ENCODE assay signal across 8 cellular contexts in the genomic region with DNA sequence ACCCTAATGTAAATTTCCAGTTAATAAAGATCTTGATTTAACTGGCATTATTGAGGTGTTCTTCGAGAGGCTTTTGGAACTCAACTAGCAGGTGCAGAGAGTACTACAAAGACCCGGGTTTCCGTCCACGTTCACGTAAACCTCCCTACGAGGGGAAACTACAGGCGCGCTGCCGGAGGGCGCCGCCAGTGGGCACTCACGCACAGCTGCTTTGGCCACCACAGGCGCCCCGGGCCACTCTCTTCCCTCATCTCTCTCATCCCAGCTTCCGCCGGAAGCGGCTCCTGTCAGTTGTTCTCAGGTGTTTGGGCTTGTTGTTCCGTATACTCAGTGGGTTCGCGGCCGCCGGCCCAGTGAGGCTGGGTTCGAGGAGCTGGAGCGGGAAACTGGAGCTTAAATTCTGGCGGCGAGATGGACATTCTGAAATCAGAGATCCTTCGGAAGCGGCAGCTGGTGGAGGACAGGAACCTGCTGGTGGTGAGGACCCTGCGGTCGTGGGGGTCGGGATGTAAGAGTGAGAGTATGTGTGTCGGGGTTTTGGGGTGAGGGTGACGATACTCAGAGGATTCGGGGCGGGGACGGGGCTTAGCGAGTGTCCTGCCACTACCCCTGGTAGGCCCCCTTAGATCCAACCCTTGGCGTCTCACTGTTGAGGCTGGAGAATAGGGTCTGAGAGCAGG.
A peak's percentile ranks its signal among the peaks of the same experiment; 100 is the strongest.
DNase-seq lines count a peak whose midpoint lies in the region; ATAC-seq and TF ChIP-seq lines count a peak whose summit lies in the region.

A gene with protein sequence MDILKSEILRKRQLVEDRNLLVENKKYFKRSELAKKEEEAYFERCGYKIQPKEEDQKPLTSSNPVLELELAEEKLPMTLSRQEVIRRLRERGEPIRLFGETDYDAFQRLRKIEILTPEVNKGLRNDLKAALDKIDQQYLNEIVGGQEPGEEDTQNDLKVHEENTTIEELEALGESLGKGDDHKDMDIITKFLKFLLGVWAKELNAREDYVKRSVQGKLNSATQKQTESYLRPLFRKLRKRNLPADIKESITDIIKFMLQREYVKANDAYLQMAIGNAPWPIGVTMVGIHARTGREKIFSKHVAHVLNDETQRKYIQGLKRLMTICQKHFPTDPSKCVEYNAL (plus strand): TSS at position 290 of the 680 bp plus-strand sequence. CDS start 122 bp downstream, at position 412.

- H3F3A ChIP-seq in MM.1S (ENCODE audit: insufficient read depth, low read length), result no peaks in the 10 kb centered on the region

- peak; percentile 99 for ATAC-seq in stimulated activated naive CD8-positive, alpha-beta T cell treated with anti-CD3 and anti-CD28 coated beads, Interleukin-15, amount 100 ng/mL, for 72 hours

- H3K4me1 Mint-ChIP-seq in nephron progenitor cell, result peaks cover 30% of the 10 kb centered on the region
- peaks cover 33% of the 10 kb centered on the region for H3K4me1 Mint-ChIP-seq in stimulated activated naive CD8-positive, alpha-beta T cell treated with anti-CD3 and anti-CD28 coated beads, Interleukin-15, amount 100 ng/mL, for 72 hours

- no peaks in the 10 kb centered on the region for H3K36me3 Mint-ChIP-seq in nephron progenitor cell (ENCODE audit: low read depth)

- H3K4me3 Mint-ChIP-seq in nephron progenitor cell, result peak within 1 kb of the TSS; percentile 100
- peak within 1 kb of the TSS; percentile 99 to 100 for H3K4me3 Mint-ChIP-seq in stimulated activated naive CD8-positive, alpha-beta T cell treated with anti-CD3 and anti-CD28 coated beads, Interleukin-15, amount 100 ng/mL, for 72 hours

- DNase-seq in GM03348 (ENCODE audit: low spot score), result peak; percentile 97
- DNase-seq in HCEC 1CT, result peak; percentile 89
- peak; percentile 95 for DNase-seq in MM.1S
- DNase-seq in SIG-M5 (lab: John Stamatoyannopoulos, UW), result peak; percentile 55
- peak; percentile 73 for DNase-seq in activated gamma-delta T cell (lab: John Stamatoyannopoulos, UW)
- DNase-seq in fibroblast of the conjunctiva (ENCODE audit: low read depth), result peak; percentile 83
- DNase-seq in nephron progenitor cell, result peak; percentile 93
- peak; percentile 92 to 95 for DNase-seq in stimulated activated naive CD8-positive, alpha-beta T cell treated with anti-CD3 and anti-CD28 coated beads, Interleukin-15, amount 100 ng/mL, for 72 hours

- H3K27ac ChIP-seq in MM.1S (ENCODE audit: low read length), result no peak within 1 kb of the TSS

- H3K9ac ChIP-seq in MM.1S (ENCODE audit: low read length), result peak within 1 kb of the TSS; percentile 85

- peaks cover 9% of the 10 kb centered on the region for H3K4me1 ChIP-seq in MM.1S (ENCODE audit: low read length)

- no peaks in the 10 kb centered on the region for H4K20me1 ChIP-seq in MM.1S (ENCODE audit: insufficient read depth, low read length)

- H3K4me3 ChIP-seq in MM.1S (ENCODE audit: low read length), result peak within 1 kb of the TSS; percentile 99

- no peaks in the 10 kb centered on the region for H3K9me2 ChIP-seq in MM.1S (replicated peaks; ENCODE audit: insufficient read depth, low read length)

- H3K4me2 ChIP-seq in MM.1S (ENCODE audit: low read depth, low read length), result peak within 1 kb of the TSS; percentile 87

- no peaks in the 10 kb centered on the region for H3K9me3 ChIP-seq in MM.1S (replicated peaks; ENCODE audit: insufficient read depth, low read length)

- no peaks in the 10 kb centered on the region for H3K36me3 ChIP-seq in MM.1S (replicated peaks; ENCODE audit: insufficient read depth, low read length)

- peaks cover 8% of the 10 kb centered on the region; the same call in 1 of the 2 replicates for H3K27me3 ChIP-seq in MM.1S (replicated peaks; ENCODE audit: insufficient read depth, low read length)

- H3K79me2 ChIP-seq in MM.1S (ENCODE audit: low read length), result peaks cover 47% of the 10 kb centered on the region

- H3K27me3 Mint-ChIP-seq in nephron progenitor cell (ENCODE audit: low read depth, poor library complexity), result peaks cover 35% of the 10 kb centered on the region
- peaks cover 8% of the 10 kb centered on the region for H3K27me3 Mint-ChIP-seq in stimulated activated naive CD8-positive, alpha-beta T cell treated with anti-CD3 and anti-CD28 coated beads, Interleukin-15, amount 100 ng/mL, for 72 hours

- H3K9me3 Mint-ChIP-seq in nephron progenitor cell, result no peaks in the 10 kb centered on the region
- H3K9me3 Mint-ChIP-seq in stimulated activated naive CD8-positive, alpha-beta T cell treated with anti-CD3 and anti-CD28 coated beads, Interleukin-15, amount 100 ng/mL, for 72 hours, result no peaks in the 10 kb centered on the region

- H2AFZ ChIP-seq in MM.1S (ENCODE audit: low read length), result peak within 1 kb of the TSS; percentile 90

- TF ChIP-seq CTCF in MM.1S (IDR thresholded peaks at IDR 0.05; ENCODE audit: low read length), result peak; percentile 97
- TF ChIP-seq CTCF in nephron progenitor cell (IDR thresholded peaks at IDR 0.05), result peak; percentile 97

- no peak within 1 kb of the TSS for H3K27ac Mint-ChIP-seq in nephron progenitor cell
- H3K27ac Mint-ChIP-seq in stimulated activated naive CD8-positive, alpha-beta T cell treated with anti-CD3 and anti-CD28 coated beads, Interleukin-15, amount 100 ng/mL, for 72 hours, result peak within 1 kb of the TSS; percentile 99 to 100
